8 cellular contexts compared by ENCODE assay signal in genomic region chr14:21383848-21384493, GRCh38. TPM values are rescaled to one million over a fixed set of nuclear protein-coding genes. Genes with fewer than 3 reads are reported as not detected.
DNase-seq lines count a peak whose midpoint lies in the region; ATAC-seq and TF ChIP-seq lines count a peak whose summit lies in the region.

TSS of gene SUPT16H (minus strand) at chr14:21384019. CDS start at chr14:21383927, 92 bp downstream.

- WGBS in esophagus, 2 donors: 0% methylated on average over 54 of the region's 54 CpGs

- peak within 1 kb of the TSS; percentile 90 for H3K9ac ChIP-seq in muscle layer of colon (ENCODE audit: low read length)

- no peaks in the 10 kb centered on the region for H3K9me3 ChIP-seq in Panc1 (ENCODE audit: control insufficient read depth, insufficient read depth, low read depth, low read length)
- H3K9me3 ChIP-seq in esophagus (ENCODE audit: control insufficient read depth in 2 of 2, insufficient read depth in 1 of 2, low read depth in 1 of 2, low read length in 1 of 2): no peaks in the 10 kb centered on the region
- H3K9me3 ChIP-seq in muscle layer of colon (ENCODE audit: low read length): no peaks in the 10 kb centered on the region

- H3K36me3 ChIP-seq in Panc1 (ENCODE audit: control insufficient read depth, insufficient read depth, low read length): peaks cover 11% of the 10 kb centered on the region
- peaks cover 0 to 9% of the 10 kb centered on the region in 2 donors for H3K36me3 ChIP-seq in esophagus (ENCODE audit: control insufficient read depth in 2 of 2, insufficient read depth in 2 of 2, low read length in 1 of 2)
- peaks cover 11% of the 10 kb centered on the region for H3K36me3 ChIP-seq in muscle layer of colon (ENCODE audit: insufficient read depth, low read length)

- no peaks in the 10 kb centered on the region for H3K27me3 ChIP-seq in Panc1 (ENCODE audit: control insufficient read depth, insufficient read depth, low read length)
- no peaks in the 10 kb centered on the region for H3K27me3 ChIP-seq in esophagus (ENCODE audit: control insufficient read depth in 1 of 2, insufficient read depth in 2 of 2, low read length in 2 of 2)
- H3K27me3 ChIP-seq in muscle layer of colon (ENCODE audit: control insufficient read depth in 1 of 2, insufficient read depth in 2 of 2, low read length in 2 of 2): no peaks in the 10 kb centered on the region

- peak within 1 kb of the TSS; percentile 95 for H3K4me3 Mint-ChIP-seq in activated T-cell treated with anti-CD3 and anti-CD28 coated beads, Interleukin-2, amount 50 U/mL, for 4 hours

- H3K27ac ChIP-seq in Panc1 (ENCODE audit: low read length) (peak within 1 kb of the TSS; percentile 97), esophagus (ENCODE audit: low read depth in 2 of 2, low read length in 1 of 2) (peak within 1 kb of the TSS; percentile 85 to 93), muscle layer of colon (ENCODE audit: low read depth, low read length) (peak within 1 kb of the TSS; percentile 62)

- H3K4me1 Mint-ChIP-seq in activated T-cell treated with anti-CD3 and anti-CD28 coated beads, Interleukin-2, amount 50 U/mL, for 4 hours (ENCODE audit: low read depth): peaks cover 38% of the 10 kb centered on the region

- peaks cover 15% of the 10 kb centered on the region for H3K36me3 Mint-ChIP-seq in activated T-cell treated with anti-CD3 and anti-CD28 coated beads, Interleukin-2, amount 50 U/mL, for 4 hours (ENCODE audit: insufficient read depth)

- no peaks in the 10 kb centered on the region for H3K9me3 Mint-ChIP-seq in activated T-cell treated with anti-CD3 and anti-CD28 coated beads, Interleukin-2, amount 50 U/mL, for 4 hours

- H3K4me3 ChIP-seq in Panc1 (ENCODE audit: low read depth in 2 of 2, low read length in 2 of 2): peak within 1 kb of the TSS; percentile 91 to 96
- H3K4me3 ChIP-seq in esophagus (ENCODE audit: low read depth in 1 of 2, low read length in 2 of 2): peak within 1 kb of the TSS; percentile 88 to 91
- peak within 1 kb of the TSS; percentile 56 to 96 for H3K4me3 ChIP-seq in muscle layer of colon (ENCODE audit: low read depth in 1 of 2, low read length in 2 of 2)

- in situ Hi-C loops in Panc1 (cut with HindIII; ENCODE audit: low pct_unique_long_range_greater_than_20kb, low sequenced_read_pairs): no loop called here

- DNase-seq in DMS53 (lab: John Stamatoyannopoulos, UW) (peak; percentile 92), KG1 (lab: John Stamatoyannopoulos, UW) (peak; percentile 92), Panc1 (ENCODE audit: low read depth, low spot score) (peak; percentile 81)
- peak; percentile 92 for DNase-seq in activated T-cell treated with anti-CD3 and anti-CD28 coated beads, Interleukin-2, amount 50 U/mL, for 4 hours
- DNase-seq in stimulated activated CD8-positive, alpha-beta memory T cell treated with anti-CD3 and anti-CD28 coated beads, Interleukin-7, amount 100 ng/mL, for 24 hours (ENCODE audit: low read depth): peak; percentile 91

- BruUV-seq in Panc1 (replicated peaks; lab: Mats Ljungman, UMichigan): TSS peak; percentile 91

- intact Hi-C loops in Panc1 (cut with micrococcal nuclease; ENCODE audit: unreplicated experiment): no loop called here

- H3K27me3 Mint-ChIP-seq in activated T-cell treated with anti-CD3 and anti-CD28 coated beads, Interleukin-2, amount 50 U/mL, for 4 hours (ENCODE audit: low read depth): no peaks in the 10 kb centered on the region

- POLR2A ChIA-PET in Panc1 (lab: Charles Lee): interaction anchor here (0.6 to 0.7 kb wide), 3 partner anchors 40 to 180 kb away, joined by 3 to 9 read pairs (median 3); no protein-coding TSS in a partner anchor

- ATAC-seq in GM21723 (IDR thresholded peaks at IDR 0.05; ENCODE audit: unreplicated experiment) (peak; percentile 92), Panc1 (peak; percentile 97)
- ATAC-seq in activated T-cell treated with anti-CD3 and anti-CD28 coated beads, Interleukin-2, amount 50 U/mL, for 4 hours: peak; percentile 89 to 90

- CTCF ChIA-PET in Panc1 (lab: Charles Lee): interaction anchor here (0.6 kb wide), 1 partner anchor 1803 kb away, joined by 3 read pairs; no protein-coding TSS in a partner anchor

- no peak for TF ChIP-seq CTCF in Panc1 (IDR thresholded peaks at IDR 0.05)

- H3K4me1 ChIP-seq in Panc1 (ENCODE audit: control insufficient read depth, insufficient read depth, low read length) (peaks cover 25% of the 10 kb centered on the region), esophagus (ENCODE audit: control insufficient read depth in 2 of 2, insufficient read depth in 2 of 2, low read length in 1 of 2) (no peaks in the 10 kb centered on the region), muscle layer of colon (ENCODE audit: insufficient read depth, low read length) (peaks cover 21% of the 10 kb centered on the region)

RNA-seq across cellular contexts. Expression of gene SUPT16H, which starts in this region (rescaled TPM):
- total RNA-seq in Panc1 (2021; ENCODE audit: unreplicated experiment): 84.5 TPM
- 49.8 TPM for polyA plus RNA-seq in Panc1 (2012; ENCODE audit: insufficient read length)
- 100 to 1,000 TPM; 166 to 187 (median 173) TPM for total RNA-seq in activated T-cell treated with anti-CD3 and anti-CD28 coated beads, Interleukin-2, amount 50 U/mL, for 4 hours
- polyA plus RNA-seq in esophagus: 10 to 100 TPM; 29.2 to 39.4 TPM

Comparison
In these comparisons a context has a peak if more than half of its experiments do, and no peak if none do; other contexts are left out.
1. Peak in every context shown above with its lines: DNase-seq, ATAC-seq, H3K4me3 ChIP-seq and H3K27ac ChIP-seq.